ENCODE assay signal across 18 cellular contexts in genomic region chr11:76266701-76267100, GRCh38.
DNase-seq lines count a peak whose midpoint lies in the region; TF ChIP-seq lines count a peak whose summit lies in the region.
"Had no signal": no experiment of that assay in that cellular context is flagged by ENCODE, and none has a peak within 500 bp of the region (broad histone marks: within the 10 kb centered on the region; RNA-seq: fewer than 3 reads in every experiment).

No MANE protein-coding gene starts in this region.

- DNase-seq in GM23248 (no peak), adrenal gland (peak in 6 of 7 donors; percentile 40 to 65 (median 54)), mesenchymal stem cell (no peak), stomach (no peak), posterior vena cava (ENCODE audit: low spot score) (no peak), NCI-H748 treated with DMSO at 0.1 percent for 48 hours (lab: John Stamatoyannopoulos, UW) (no peak)
- no peak for DNase-seq in stimulated activated CD4-positive, alpha-beta T cell treated with anti-CD3 and anti-CD28 coated beads, Interleukin-4, amount 100 ng/mL, for 1 hour
- DNase-seq in activated CD4-positive, CD25-positive, alpha-beta regulatory T cell (lab: John Stamatoyannopoulos, UW) = no peak
- DNase-seq: activated CD4-positive, alpha-beta T cell treated with anti-CD3 and anti-CD28 coated beads, Interleukin-2, amount 50 U/mL, for 48 hours; activated naive CD4-positive, alpha-beta T cell treated with Interleukin-2 at 50 U/mL for 16 hours; activated T-cell treated with anti-CD3 and anti-CD28 coated beads for 4 hours; NCI-H2107; NCI-H510A treated with DMSO at 0.1 percent for 48 hours; stimulated activated CD8-positive, alpha-beta memory T cell treated with anti-CD3 and anti-CD28 coated beads, Interleukin-4, amount 100 ng/mL, for 48 hours; testis; WERI-Rb-1 had no signal

- H3K14ac ChIP-seq in mesenchymal stem cell (ENCODE audit: low read length in 2 of 2) = no peak overlapping the region

- H4K20me1 ChIP-seq in GM23248 (ENCODE audit: insufficient read depth) = no peaks in the 10 kb centered on the region

- no peaks in the 10 kb centered on the region for H3K9me2 ChIP-seq in GM23248 (ENCODE audit: insufficient read depth)

- no peak overlapping the region for H2BK120ac ChIP-seq in mesenchymal stem cell (ENCODE audit: low read depth, low read length)

- H3K79me1 ChIP-seq in mesenchymal stem cell (replicated peaks; ENCODE audit: low read length, poor library complexity, severe bottlenecking) = no peaks in the 10 kb centered on the region

- no peak overlapping the region for H2BK15ac ChIP-seq in mesenchymal stem cell (ENCODE audit: low read depth, poor library complexity, severe bottlenecking)

- H4K8ac ChIP-seq in mesenchymal stem cell (ENCODE audit: low read length) = no peak overlapping the region

- H3K4me3 ChIP-seq in GM23248 (peak overlapping the region; percentile 10; the same call in 1 of the 2 replicates), adrenal gland (no peak overlapping the region), mesenchymal stem cell (ENCODE audit: insufficient read depth in 1 of 2, low read depth in 1 of 2, low read length in 2 of 2) (peak overlapping the region in 1 of 2 experiments; percentile 49), stomach (no peak overlapping the region)
- H3K4me3 ChIP-seq: lung, testis had no signal

- TF ChIP-seq POLR2A in adrenal gland (IDR thresholded peaks at IDR 0.05) (no peak), stomach (IDR thresholded peaks at IDR 0.05) (no peak)

- H3K4me1 ChIP-seq in GM23248 (ENCODE audit: insufficient read depth) (peaks cover 26% of the 10 kb centered on the region), adrenal gland (replicated peaks in 1 of 2) (peaks cover 7 to 38% of the 10 kb centered on the region in 2 donors), mesenchymal stem cell (ENCODE audit: control insufficient read depth, insufficient read depth, low read depth, low read length) (peaks cover 4% of the 10 kb centered on the region), stomach (peaks cover 0 to 24% (median 9%) of the 10 kb centered on the region in 4 donors)
- H3K4me1 ChIP-seq: parathyroid adenoma had no signal

- no peaks in the 10 kb centered on the region for H3K36me3 ChIP-seq in GM23248 (ENCODE audit: low read depth)
- H3K36me3 ChIP-seq in adrenal gland (replicated peaks in 1 of 2) = no peaks in the 10 kb centered on the region
- H3K36me3 ChIP-seq in mesenchymal stem cell (ENCODE audit: control insufficient read depth in 1 of 2, insufficient read depth in 2 of 2, low read depth in 1 of 2, low read length in 2 of 2) = no peaks in the 10 kb centered on the region
- no peaks in the 10 kb centered on the region for H3K36me3 ChIP-seq in stomach
- H3K36me3 ChIP-seq: WERI-Rb-1 had no signal

- H3K23ac ChIP-seq in mesenchymal stem cell (ENCODE audit: low read length in 2 of 2) = no peak overlapping the region

- H3K4me2 ChIP-seq in GM23248 (ENCODE audit: unreplicated experiment) (peak overlapping the region; percentile 61), mesenchymal stem cell (ENCODE audit: low read length, poor library complexity, severe bottlenecking) (no peak overlapping the region)

- no peak overlapping the region for H2AK5ac ChIP-seq in mesenchymal stem cell (ENCODE audit: low read length, severe bottlenecking)

- intact Hi-C loops in adrenal gland (cut with DNase I) (no loop called here), stomach (cut with DNase I; ENCODE audit: low total_unique reads) (no loop called here), posterior vena cava (cut with DNase I) (no loop called here)

- no peak overlapping the region for H4K91ac ChIP-seq in mesenchymal stem cell (ENCODE audit: low read length)

- no peak overlapping the region for H3K18ac ChIP-seq in mesenchymal stem cell (ENCODE audit: low read depth in 1 of 2, low read length in 2 of 2)

- H3K9ac ChIP-seq in GM23248 (peak overlapping the region; percentile 73), mesenchymal stem cell (ENCODE audit: low read length) (peak overlapping the region; percentile 87)
- H3K9ac ChIP-seq: parathyroid adenoma had no signal

- no peak for TF ChIP-seq EP300 in stomach (IDR thresholded peaks at IDR 0.05)

- H3K9me3 ChIP-seq in GM23248 (ENCODE audit: low read depth) = no peaks in the 10 kb centered on the region
- H3K9me3 ChIP-seq in adrenal gland (replicated peaks in 1 of 3) = no peaks in the 10 kb centered on the region
- no peaks in the 10 kb centered on the region for H3K9me3 ChIP-seq in mesenchymal stem cell (ENCODE audit: control insufficient read depth, low read length)
- no peaks in the 10 kb centered on the region for H3K9me3 ChIP-seq in stomach
- H3K9me3 ChIP-seq: testis had no signal

- H3K27me3 ChIP-seq in GM23248 (replicated peaks; ENCODE audit: insufficient read depth) = no peaks in the 10 kb centered on the region
- no peaks in the 10 kb centered on the region for H3K27me3 ChIP-seq in adrenal gland
- peaks cover 9 to 69% of the 10 kb centered on the region in 2 experiments for H3K27me3 ChIP-seq in mesenchymal stem cell (ENCODE audit: control insufficient read depth in 1 of 2, insufficient read depth in 1 of 2, low read length in 2 of 2)
- no peaks in the 10 kb centered on the region for H3K27me3 ChIP-seq in stomach
- H3K27me3 ChIP-seq: testis had no signal

- in situ Hi-C loops in GM23248 (cut with MboI) = no loop called here

- H3K4ac ChIP-seq in mesenchymal stem cell (ENCODE audit: low read depth in 1 of 2, low read length in 2 of 2) = no peak overlapping the region

- H2BK12ac ChIP-seq in mesenchymal stem cell (ENCODE audit: low read length in 2 of 2) = no peak overlapping the region

- H3K79me2 ChIP-seq in GM23248 (ENCODE audit: insufficient read depth) = no peaks in the 10 kb centered on the region
- H3K79me2 ChIP-seq: parathyroid adenoma had no signal

- H3K27ac ChIP-seq in GM23248 (peak overlapping the region; percentile 91), adrenal gland (peak overlapping the region in 3 of 5 donors; percentile 54 to 75 (median 68)), mesenchymal stem cell (ENCODE audit: low read length, poor library complexity, severe bottlenecking) (no peak overlapping the region), stomach (peak overlapping the region in 3 of 5 donors; percentile 10 to 57 (median 51))
- H3K27ac ChIP-seq: parathyroid adenoma, WERI-Rb-1 had no signal

- peaks cover 22% of the 10 kb centered on the region for H3F3A ChIP-seq in GM23248 (ENCODE audit: insufficient read depth)

- peak overlapping the region; percentile 7; the same call in 1 of the 2 replicates for H2AFZ ChIP-seq in GM23248
- no peak overlapping the region for H2AFZ ChIP-seq in mesenchymal stem cell (ENCODE audit: low read depth, low read length)
- H2AFZ ChIP-seq: parathyroid adenoma had no signal

- no peak overlapping the region for H2BK5ac ChIP-seq in mesenchymal stem cell (ENCODE audit: low read depth, low read length, poor library complexity, severe bottlenecking)

- no peak for TF ChIP-seq CTCF in adrenal gland (IDR thresholded peaks at IDR 0.05)
- TF ChIP-seq CTCF in stomach (IDR thresholded peaks at IDR 0.05) = no peak

- WGBS in GM23248 (ENCODE audit: low coverage in 1 of 2, low lambda C conversion rate in 2 of 2, missing lambda C conversion rate in 2 of 2), 2 experiments = 31 to 32% methylated on average over 2 of the region's 2 CpGs
- WGBS in adrenal gland, 4 donors = 6 to 33% (median 32%) methylated on average over 2 of the region's 2 CpGs
- WGBS in mesenchymal stem cell = 79% methylated on average over 2 of the region's 2 CpGs
- WGBS in stomach, 5 donors = 54 to 65% (median 62%) methylated on average over 2 of the region's 2 CpGs

Comparison
In these comparisons a context has a peak if more than half of its experiments do, and no peak if none do; other contexts are left out.
1. DNase-seq: peak in adrenal gland (6 of 7); none in GM23248 (single experiment), mesenchymal stem cell (single experiment), stomach (single experiment), stimulated activated CD4-positive, alpha-beta T cell treated with anti-CD3 and anti-CD28 coated beads, Interleukin-4, amount 100 ng/mL, for 1 hour (single experiment), posterior vena cava (single experiment), activated CD4-positive, CD25-positive, alpha-beta regulatory T cell (0 of 4) and NCI-H748 treated with DMSO at 0.1 percent for 48 hours (single experiment).